In the genomic region with DNA sequence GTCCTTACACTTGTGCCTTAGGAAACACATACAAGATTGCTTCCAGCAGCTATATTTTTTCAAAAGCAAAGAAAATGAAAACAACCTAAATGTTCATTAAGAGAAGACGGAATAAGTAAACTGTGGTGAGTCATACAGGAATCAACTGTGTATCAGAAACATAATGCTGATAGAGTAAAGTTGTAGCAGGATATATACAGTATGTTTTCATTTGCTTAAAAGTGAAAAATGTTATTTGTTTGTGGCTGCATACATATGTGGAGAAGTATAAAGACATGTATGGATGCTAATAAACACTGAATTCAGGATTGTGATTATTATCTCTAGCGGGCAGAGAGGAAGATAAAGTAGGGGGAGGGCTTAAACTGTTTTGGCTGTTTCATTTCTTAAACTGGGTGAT, we compare ENCODE assay signal across 34 cellular contexts. TPM values are rescaled to one million over a fixed set of nuclear protein-coding genes. Genes with fewer than 3 reads are reported as not detected.
A peak's percentile ranks its signal among the peaks of the same experiment; 100 is the strongest.
DNase-seq lines count a peak whose midpoint lies in the region; ATAC-seq, FAIRE-seq and TF ChIP-seq lines count a peak whose summit lies in the region.
"Had no signal": no experiment of that assay in that cellular context is flagged by ENCODE, and none has a peak within 500 bp of the region (broad histone marks: within the 10 kb centered on the region; RNA-seq: fewer than 3 reads in every experiment).

No MANE protein-coding gene starts in this region.

- peak overlapping the region; percentile 67 for H3K27ac Mint-ChIP-seq in activated CD8-positive, alpha-beta memory T cell treated with anti-CD3 and anti-CD28 coated beads, Interleukin-2, amount 10 ng/mL, durations not matched to agents 7 days and 5 days
- peak overlapping the region; percentile 4 to 68 for H3K27ac Mint-ChIP-seq in effector memory CD8-positive, alpha-beta T cell
- H3K27ac Mint-ChIP-seq: activated naive CD4-positive, alpha-beta T cell treated with anti-CD3 and anti-CD28 coated beads, Interleukin-2, amount 50 U/mL, for 72 hours; dendritic cell treated with granulocyte-macrophage colony-stimulating factor and Interleukin-4, amounts not matched to agents 40 ng/mL and 50 ng/mL, for 4 days had no signal

- H4K20me1 ChIP-seq in SK-N-SH (ENCODE audit: insufficient read depth), result no peaks in the 10 kb centered on the region

- no peak for ATAC-seq in activated CD8-positive, alpha-beta memory T cell treated with anti-CD3 and anti-CD28 coated beads, Interleukin-2, amount 10 ng/mL, durations not matched to agents 7 days and 5 days
- ATAC-seq in effector memory CD8-positive, alpha-beta T cell (replicated peaks), result no peak
- ATAC-seq in psoas muscle, result no peak
- ATAC-seq: activated naive CD4-positive, alpha-beta T cell treated with anti-CD3 and anti-CD28 coated beads, Interleukin-2, amount 50 U/mL, for 72 hours; gastrocnemius medialis; naive thymus-derived CD4-positive, alpha-beta T cell had no signal

- TF ChIP-seq EP300 in SK-N-SH (IDR thresholded peaks at IDR 0.05; ENCODE audit: borderline replicate concordance in 1 of 2, low read depth in 1 of 2, low read length in 1 of 2), result no peak

- H3K9me3 ChIP-seq in SK-N-SH (no peaks in the 10 kb centered on the region), psoas muscle (no peaks in the 10 kb centered on the region)
- H3K9me3 ChIP-seq: ascending aorta, gastrocnemius medialis, SJCRH30, tibial nerve had no signal

- no peaks in the 10 kb centered on the region for H3K27me3 ChIP-seq in SK-N-SH (ENCODE audit: insufficient read depth)
- H3K27me3 ChIP-seq in psoas muscle (ENCODE audit: insufficient read depth in 3 of 3, low read length in 2 of 3), result no peaks in the 10 kb centered on the region
- H3K27me3 ChIP-seq: ascending aorta, gastrocnemius medialis, SJCRH30, tibial nerve had no signal

- POLR2A ChIA-PET in SK-N-SH (lab: Yijun Ruan, JAX), result no interaction called here

- peaks cover 25% of the 10 kb centered on the region for H3F3A ChIP-seq in SK-N-SH (replicated peaks; ENCODE audit: insufficient read depth)

- H3K9ac ChIP-seq in SK-N-SH, result no peak overlapping the region

- 0 out of 2 replicates have a peak overlapping the region, but pooled peaks have one; percentile 4 for H3K4me2 ChIP-seq in SK-N-SH

- H3K4me1 ChIP-seq in SK-N-SH (ENCODE audit: control insufficient read depth in 1 of 2, insufficient read depth in 2 of 2, low read depth in 1 of 2, low read length in 1 of 2) (peaks cover 12 to 19% of the 10 kb centered on the region in 2 experiments; a peak in 3 of 4 replicates), psoas muscle (peaks cover 7% of the 10 kb centered on the region)
- H3K4me1 ChIP-seq: SJCRH30 had no signal

- no peaks in the 10 kb centered on the region for H3K9me2 ChIP-seq in SK-N-SH

- no peak for FAIRE-seq in GM12891 (lab: Jason Lieb, UNC)
- FAIRE-seq: A204.1, endometrium, H54, TTC549 had no signal

- TF ChIP-seq CTCF in SK-N-SH (IDR thresholded peaks at IDR 0.05) (no peak), psoas muscle (IDR thresholded peaks at IDR 0.05) (no peak)

- no peak overlapping the region for H3K4me3 Mint-ChIP-seq in activated CD8-positive, alpha-beta memory T cell treated with anti-CD3 and anti-CD28 coated beads, Interleukin-2, amount 10 ng/mL, durations not matched to agents 7 days and 5 days
- H3K4me3 Mint-ChIP-seq in effector memory CD8-positive, alpha-beta T cell, result no peak overlapping the region
- H3K4me3 Mint-ChIP-seq: activated T-helper 1 cell treated with anti-CD3 and anti-CD28 coated beads, Interleukin-12 subunit alpha, Interleukin-12 subunit beta, Interleukin-2, Interleukin-4 antibody, amounts not matched to agents 30 ng/mL and 10 ng/mL and 1 ng/mL, durations not matched to agents 14 hours and 24 hours and 36 hours; dendritic cell treated with granulocyte-macrophage colony-stimulating factor and Interleukin-4, amounts not matched to agents 40 ng/mL and 50 ng/mL, for 4 days; immature natural killer cell had no signal

- H3K4me1 Mint-ChIP-seq in activated CD8-positive, alpha-beta memory T cell treated with anti-CD3 and anti-CD28 coated beads, Interleukin-2, amount 10 ng/mL, durations not matched to agents 7 days and 5 days, result peaks cover 38% of the 10 kb centered on the region
- peaks cover 24 to 32% of the 10 kb centered on the region in 2 donors for H3K4me1 Mint-ChIP-seq in effector memory CD8-positive, alpha-beta T cell (ENCODE audit: low read depth in 2 of 2)

- 28% methylated on average over 2 of the region's 2 CpGs for WGBS in SK-N-SH (ENCODE audit: low lambda C conversion rate)
- 82 to 88% (median 85%) methylated on average over 2 of the region's 2 CpGs for WGBS in psoas muscle, 3 donors

- H3K4me3 ChIP-seq in SK-N-SH (ENCODE audit: low read depth in 2 of 2, low read length in 1 of 2), result no peak overlapping the region
- H3K4me3 ChIP-seq in psoas muscle, result no peak overlapping the region
- H3K4me3 ChIP-seq: ascending aorta, gastrocnemius medialis, SJCRH30, skin epidermis, tibial nerve had no signal

- H3K27ac ChIP-seq in SK-N-SH (ENCODE audit: low read depth in 2 of 2, low read length in 1 of 2) (peak overlapping the region; percentile 51 to 77; a peak in 3 of 4 replicates), psoas muscle (peak overlapping the region; percentile 1)
- H3K27ac ChIP-seq: ascending aorta, SJCRH30, skin epidermis had no signal

- intact Hi-C loops in psoas muscle (cut with DNase I), result no loop called here

- CTCF ChIA-PET in activated CD8-positive, alpha-beta memory T cell treated with anti-CD3 and anti-CD28 coated beads, Interleukin-2, amount 10 ng/mL, durations not matched to agents 7 days and 5 days (lab: Charles Lee), result interaction anchor here (0.7 to 1.7 kb wide), 5 partner anchors 9 to 50 kb away, joined by 3 to 10 read pairs (median 4); a partner anchor contains a TSS
- CTCF ChIA-PET in SK-N-SH (lab: Yijun Ruan, JAX), result interaction anchor here (1.0 to 3.0 kb wide), 4 partner anchors 28 to 190 kb away, joined by 3 to 9 read pairs (median 6); a partner anchor contains a TSS

- peaks cover 94% of the 10 kb centered on the region for H3K79me2 ChIP-seq in SK-N-SH (ENCODE audit: insufficient read depth)

- peaks cover under 1% of the 10 kb centered on the region for H3K9me3 Mint-ChIP-seq in activated CD8-positive, alpha-beta memory T cell treated with anti-CD3 and anti-CD28 coated beads, Interleukin-2, amount 10 ng/mL, durations not matched to agents 7 days and 5 days (ENCODE audit: low read depth)
- H3K9me3 Mint-ChIP-seq in effector memory CD8-positive, alpha-beta T cell, result no peaks in the 10 kb centered on the region
- H3K9me3 Mint-ChIP-seq: activated T-helper 1 cell treated with anti-CD3 and anti-CD28 coated beads, Interleukin-12 subunit alpha, Interleukin-12 subunit beta, Interleukin-2, Interleukin-4 antibody, amounts not matched to agents 30 ng/mL and 10 ng/mL and 1 ng/mL, durations not matched to agents 14 hours and 24 hours and 36 hours; CD4-positive, alpha-beta memory T cell; dendritic cell treated with granulocyte-macrophage colony-stimulating factor and Interleukin-4, amounts not matched to agents 40 ng/mL and 50 ng/mL, for 4 days; immature natural killer cell had no signal

- DNase-seq in activated CD8-positive, alpha-beta memory T cell treated with anti-CD3 and anti-CD28 coated beads, Interleukin-2, amount 10 ng/mL, durations not matched to agents 7 days and 5 days, result no peak
- DNase-seq in activated CD8-positive, alpha-beta memory T cell treated with anti-CD3 and anti-CD28 coated beads for 24 hours, result no peak
- DNase-seq in SK-N-SH (peak; percentile 19), psoas muscle (no peak), NCI-H2029 treated with DMSO at 0.1 percent for 48 hours (lab: John Stamatoyannopoulos, UW) (no peak), SW 1271 (lab: John Stamatoyannopoulos, UW) (no peak), GM12891 (ENCODE audit: insufficient read length, low spot score) (no peak)
- DNase-seq in effector memory CD8-positive, alpha-beta T cell, result no peak
- DNase-seq: activated CD4-positive, alpha-beta T cell treated with anti-CD3 and anti-CD28 coated beads for 4 hours; AML-193; caudate nucleus; CD4-positive, alpha-beta memory T cell; DMS 273 treated with DMSO at 0.1 percent for 48 hours; gastrocnemius medialis; hypothalamus; immature natural killer cell; midbrain; naive thymus-derived CD4-positive, alpha-beta T cell; NCI-H1105; NCI-H1930; NCI-H69; retina; SJCRH30; stimulated activated CD8-positive, alpha-beta memory T cell treated with anti-CD3 and anti-CD28 coated beads, Interleukin-4, amount 100 ng/mL, for 48 hours had no signal

- no peak for TF ChIP-seq POLR2A in GM12891 (IDR thresholded peaks at IDR 0.05; ENCODE audit: low read depth, low read length)

- H3K27me3 Mint-ChIP-seq in activated CD8-positive, alpha-beta memory T cell treated with anti-CD3 and anti-CD28 coated beads, Interleukin-2, amount 10 ng/mL, durations not matched to agents 7 days and 5 days, result no peaks in the 10 kb centered on the region
- no peaks in the 10 kb centered on the region for H3K27me3 Mint-ChIP-seq in effector memory CD8-positive, alpha-beta T cell
- H3K27me3 Mint-ChIP-seq: CD4-positive, alpha-beta memory T cell; dendritic cell treated with granulocyte-macrophage colony-stimulating factor and Interleukin-4, amounts not matched to agents 40 ng/mL and 50 ng/mL, for 4 days; naive thymus-derived CD4-positive, alpha-beta T cell had no signal

- peaks cover 58% of the 10 kb centered on the region for H3K36me3 Mint-ChIP-seq in activated CD8-positive, alpha-beta memory T cell treated with anti-CD3 and anti-CD28 coated beads, Interleukin-2, amount 10 ng/mL, durations not matched to agents 7 days and 5 days
- H3K36me3 Mint-ChIP-seq in effector memory CD8-positive, alpha-beta T cell (ENCODE audit: insufficient read depth), result peaks cover 54% of the 10 kb centered on the region

- H3K36me3 ChIP-seq in SK-N-SH (replicated peaks in 1 of 2; ENCODE audit: control insufficient read depth in 1 of 2, insufficient read depth in 2 of 2, low read length in 1 of 2) (peaks cover 56 to 60% of the 10 kb centered on the region in 2 experiments), psoas muscle (ENCODE audit: insufficient read depth in 1 of 2, low read depth in 1 of 2) (peaks cover 7 to 64% of the 10 kb centered on the region in 2 donors)

- no peak overlapping the region for H2AFZ ChIP-seq in SK-N-SH (ENCODE audit: low read depth)

- no peak for TF ChIP-seq RAD21 in SK-N-SH (IDR thresholded peaks at IDR 0.05; ENCODE audit: low read length)

RNA-seq across cellular contexts. Expression of a gene that starts 8.3 kb away (rescaled TPM):
- total RNA-seq in activated CD8-positive, alpha-beta memory T cell treated with anti-CD3 and anti-CD28 coated beads, Interleukin-2, amount 10 ng/mL, durations not matched to agents 7 days and 5 days, result 10 to 100 TPM; 41.9 to 46.1 TPM
- 22.8 and 30.5 TPM in 2 replicates for polyA plus RNA-seq in SK-N-SH (2012; rRNA removed)
- 27.9 and 28.4 TPM in 2 replicates for polyA plus RNA-seq in SK-N-SH (2012; cell fraction: cytosol; rRNA removed)
- polyA plus RNA-seq in SK-N-SH (2012; cell fraction: nucleus; rRNA removed), result 26.4 and 39.4 TPM in 2 replicates
- 10 to 100 TPM; 50.9 to 81.5 (median 70.6) TPM for total RNA-seq in psoas muscle
- 10 to 100 TPM; 28.8 to 39.3 (median 31.5) TPM for polyA plus RNA-seq in psoas muscle
- polyA plus RNA-seq in GM12891 (2012; ENCODE audit: low read depth, missing spikeins), result 11.9 TPM

RNA-seq across cellular contexts. Expression of a gene that starts 28.1 kb away (rescaled TPM):
- 10 to 100 TPM; 22.1 to 37.5 TPM for total RNA-seq in activated CD8-positive, alpha-beta memory T cell treated with anti-CD3 and anti-CD28 coated beads, Interleukin-2, amount 10 ng/mL, durations not matched to agents 7 days and 5 days
- polyA plus RNA-seq in SK-N-SH (2012; rRNA removed) (39.9 and 44.8 TPM in 2 replicates), psoas muscle (10 to 100 TPM in 1 of 3 donors, 1 to 10 TPM in 2; 9.6 to 25.5 (median 9.6) TPM)
- 51.4 and 54.9 TPM in 2 replicates for polyA plus RNA-seq in SK-N-SH (2012; cell fraction: cytosol; rRNA removed)
- 18.3 and 21.5 TPM in 2 replicates for polyA plus RNA-seq in SK-N-SH (2012; cell fraction: nucleus; rRNA removed)
- total RNA-seq in psoas muscle, result 1 to 10 TPM; 6.4 to 7.0 (median 6.8) TPM
- 24.6 TPM for polyA plus RNA-seq in GM12891 (2012; ENCODE audit: low read depth, missing spikeins)

RNA-seq across cellular contexts. Expression of a gene that starts 49.6 kb away (rescaled TPM):
- 10 to 100 TPM; 63.3 to 78.7 TPM for total RNA-seq in activated CD8-positive, alpha-beta memory T cell treated with anti-CD3 and anti-CD28 coated beads, Interleukin-2, amount 10 ng/mL, durations not matched to agents 7 days and 5 days
- polyA plus RNA-seq in SK-N-SH (2012; rRNA removed) (30.7 and 41.0 TPM in 2 replicates), psoas muscle (10 to 100 TPM; 17.2 to 29.9 (median 21.1) TPM)
- polyA plus RNA-seq in SK-N-SH (2012; cell fraction: cytosol; rRNA removed), result 27.2 and 30.1 TPM in 2 replicates
- 39.9 and 65.8 TPM in 2 replicates for polyA plus RNA-seq in SK-N-SH (2012; cell fraction: nucleus; rRNA removed)
- total RNA-seq in psoas muscle, result 10 to 100 TPM; 23.5 to 28.6 (median 27.3) TPM
- polyA plus RNA-seq in GM12891 (2012; ENCODE audit: low read depth, missing spikeins), result 37.9 TPM
